ENCODE assay signal across 10 cellular contexts in genomic region chr19:51675911-51676565, GRCh38. TPM values are rescaled to one million over a fixed set of nuclear protein-coding genes. Genes with fewer than 3 reads are reported as not detected.
DNase-seq lines count a peak whose midpoint lies in the region; ATAC-seq, FAIRE-seq and TF ChIP-seq lines count a peak whose summit lies in the region.
"Not testable (repeated sequence)": the region's sequence is repeated elsewhere in the genome, so short reads cannot be mapped to it uniquely, and the experiment has no call there.
"Had no signal": no experiment of that assay in that cellular context is flagged by ENCODE, and none has a peak within 500 bp of the region (broad histone marks: within the 10 kb centered on the region; RNA-seq: fewer than 3 reads in every experiment).

No MANE protein-coding gene starts in this region.

- peak in 1 of 2 experiments; percentile 79; a peak in 3 of 6 replicates for ATAC-seq in A549

- not testable (repeated sequence) for H2AFZ ChIP-seq in Karpas-422 (ENCODE audit: low read length); hepatocyte

- peaks cover 26% of the 10 kb centered on the region for H3K9me3 ChIP-seq in A549
- H3K9me3 ChIP-seq in Karpas-422 (ENCODE audit: low read length); hepatocyte (ENCODE audit: low read depth): not testable (repeated sequence)

- peak; percentile 86 for FAIRE-seq in A549 (lab: Jason Lieb, UNC)

- H3K27ac Mint-ChIP-seq in neural crest cell (ENCODE audit: unreplicated experiment) = not testable (repeated sequence)

- not testable (repeated sequence) for H3K9me2 ChIP-seq in Karpas-422 (replicated peaks; ENCODE audit: insufficient read depth, low read length); hepatocyte (replicated peaks; ENCODE audit: insufficient read depth)

- H3K4me2 ChIP-seq in A549; Karpas-422 (ENCODE audit: low read depth, low read length, poor library complexity, severe bottlenecking); hepatocyte: not testable (repeated sequence)

- TF ChIP-seq CTCF in A549 (IDR thresholded peaks at IDR 0.05) (peak; percentile 23; the same call in 2 of the 3 replicates), choroid plexus epithelial cell (conservative IDR thresholded peaks at IDR 0.05; ENCODE audit: low read depth, low read length) (peak; percentile 51), hepatocyte (IDR thresholded peaks at IDR 0.05; ENCODE audit: poor library complexity) (peak; percentile 22), neural crest cell (conservative IDR thresholded peaks at IDR 0.05) (peak; percentile 53)

- H4K20me1 ChIP-seq in Karpas-422 (ENCODE audit: insufficient read depth, low read depth, low read length); hepatocyte (ENCODE audit: insufficient read depth, poor library complexity, severe bottlenecking): not testable (repeated sequence)

- DNase-seq in A549 (ENCODE audit: low read depth in 1 of 2, low spot score in 1 of 2) = peak in 1 of 2 experiments; percentile 67
- DNase-seq in ELR (ENCODE audit: low read depth) = peak; percentile 58
- DNase-seq in Karpas-422 = peak; percentile 85
- peak; percentile 72 for DNase-seq in OCI-M1 (lab: John Stamatoyannopoulos, UW)
- DNase-seq in activated CD4-positive, alpha-beta T cell treated with anti-CD3 and anti-CD28 coated beads for 48 hours = peak; percentile 17
- DNase-seq in choroid plexus epithelial cell (ENCODE audit: low read depth) = peak; percentile 60
- DNase-seq in hepatocyte (ENCODE audit: low spot score); neural crest cell (ENCODE audit: low read depth, low spot score): not testable (repeated sequence)

- not testable (repeated sequence) for TF ChIP-seq POLR2A in A549 (IDR thresholded peaks at IDR 0.05; ENCODE audit: low read length)

- not testable (repeated sequence) for H3K9ac ChIP-seq in Karpas-422 (ENCODE audit: low read length)

- H3K4me3 ChIP-seq in A549; Karpas-422 (ENCODE audit: low read length); choroid plexus epithelial cell (ENCODE audit: low read depth, low read length); hepatocyte: not testable (repeated sequence)

- POLR2A ChIA-PET in A549 (lab: Yijun Ruan, JAX) = not testable (repeated sequence)

- not testable (repeated sequence) for H3K9me3 Mint-ChIP-seq in neural crest cell

- H3K4me1 Mint-ChIP-seq in neural crest cell = not testable (repeated sequence)

- H3K36me3 Mint-ChIP-seq in neural crest cell (ENCODE audit: low read depth) = not testable (repeated sequence)

- H3K79me2 ChIP-seq in Karpas-422 (ENCODE audit: low read length); hepatocyte: not testable (repeated sequence)

- H3K4me3 Mint-ChIP-seq in neural crest cell = not testable (repeated sequence)

- not testable (repeated sequence) for H3K4me1 ChIP-seq in A549; Karpas-422 (ENCODE audit: low read length); hepatocyte (ENCODE audit: insufficient read depth)

- not testable (repeated sequence) for TF ChIP-seq EP300 in A549 (IDR thresholded peaks at IDR 0.05)

- peaks cover 52% of the 10 kb centered on the region for H3K27me3 Mint-ChIP-seq in neural crest cell (ENCODE audit: low read depth)

- TF ChIP-seq RAD21 in A549 (conservative IDR thresholded peaks at IDR 0.05 in 1 of 2, IDR thresholded peaks at IDR 0.05 in 1 of 2) = peak in 1 of 2 experiments; percentile 17; a peak in 1 of 5 replicates

- 5% methylated on average over 7 of the region's 7 CpGs for WGBS in A549 (ENCODE audit: missing lambda C conversion rate)
- WGBS in hepatocyte (ENCODE audit: low lambda C conversion rate, missing lambda C conversion rate) = 62% methylated on average over 7 of the region's 7 CpGs

- not testable (repeated sequence) for H3K27ac ChIP-seq in A549; Karpas-422 (ENCODE audit: low read length); hepatocyte

- H3K36me3 ChIP-seq in Karpas-422 (ENCODE audit: insufficient read depth, low read length); hepatocyte (replicated peaks; ENCODE audit: insufficient read depth, low read depth): not testable (repeated sequence)

- CTCF ChIA-PET in A549 (lab: Yijun Ruan, JAX) = interaction anchor here (0.6 to 2.7 kb wide), 5 partner anchors 8 to 254 kb away, joined by 3 to 13 read pairs (median 5); no protein-coding TSS in a partner anchor

- H3K27me3 ChIP-seq in Karpas-422 (ENCODE audit: low read length); hepatocyte: not testable (repeated sequence)

TF ChIP-seq in A549, 52 proteins besides CTCF, POLR2A, EP300 and RAD21:
- TF ChIP-seq MAFK (IDR thresholded peaks at IDR 0.05; ENCODE audit: partially characterized antibody) = peak; percentile 57

RNA-seq across cellular contexts. Expression of gene SPACA6, which starts 17.1 kb away (rescaled TPM):
- polyA plus RNA-seq in A549 (2011; rRNA removed) = 9.5 and 12.0 TPM in 2 replicates
- 22.2 and 26.1 TPM in 2 replicates for polyA plus RNA-seq in A549 (2012; cell fraction: cytosol; rRNA removed)
- polyA plus RNA-seq in A549 (2012; cell fraction: nucleus; rRNA removed) = 73.5 and 87.0 TPM in 2 replicates
- 26.5 to 45.9 TPM (median 36.4 TPM) in 3 replicates for polyA plus RNA-seq in A549 (2017; fragmentation: RNase III; extraction: RNeasy Plus Mini Kit Qiagen cat#74134 plus additional on column Dnase treatment)
- polyA minus RNA-seq in A549 (2011; rRNA and poly(A)+ RNA removed) = 8.7 and 10.0 TPM in 2 replicates
- 20.7 and 49.8 TPM in 2 replicates for total RNA-seq in Karpas-422 (2014; rRNA removed; shearing (Covaris generic); ENCODE audit: low replicate concordance)
- total RNA-seq in hepatocyte = 6.9 and 7.2 TPM in 2 replicates
- polyA plus RNA-seq in hepatocyte = 13.1 and 17.7 TPM in 2 replicates
- total RNA-seq in neural crest cell = 3.0 and 4.2 TPM in 2 replicates

RNA-seq across cellular contexts. Expression of gene SIGLEC14, which starts 29.4 kb away (rescaled TPM):
- 0.03 TPM in 1 of 2 replicates, not detected in the other for polyA plus RNA-seq in A549 (2011; rRNA removed)
- 0.04 TPM in 1 of 2 replicates, not detected in the other for polyA plus RNA-seq in A549 (2012; cell fraction: cytosol; rRNA removed)
- polyA plus RNA-seq in A549 (2012; cell fraction: nucleus; rRNA removed) = 0.04 TPM in 2 replicates
- polyA plus RNA-seq in A549 (2017; fragmentation: RNase III; extraction: RNeasy Plus Mini Kit Qiagen cat#74134 plus additional on column Dnase treatment) = not detected in 3 replicates
- not detected in 2 replicates for polyA minus RNA-seq in A549 (2011; rRNA and poly(A)+ RNA removed)
- 1.0 TPM in 1 of 2 replicates, not detected in the other for total RNA-seq in Karpas-422 (2014; rRNA removed; shearing (Covaris generic); ENCODE audit: low replicate concordance)
- total RNA-seq in hepatocyte = 0.13 TPM in 1 of 2 replicates, not detected in the other
- polyA plus RNA-seq in hepatocyte = 0.15 and 0.47 TPM in 2 replicates
- not detected in 2 replicates for total RNA-seq in neural crest cell
- total RNA-seq: skeletal muscle tissue had no signal

RNA-seq across cellular contexts. Expression of gene SIGLEC5, which starts 45.8 kb away (rescaled TPM):
- polyA plus RNA-seq in A549 (2011; rRNA removed) (not detected in 2 replicates), A549 (2017; fragmentation: RNase III; extraction: RNeasy Plus Mini Kit Qiagen cat#74134 plus additional on column Dnase treatment) (not detected in 3 replicates), hepatocyte (not detected in 2 replicates)
- not detected in 2 replicates for polyA plus RNA-seq in A549 (2012; cell fraction: cytosol; rRNA removed)
- polyA plus RNA-seq in A549 (2012; cell fraction: nucleus; rRNA removed) = not detected in 2 replicates
- not detected in 2 replicates for polyA minus RNA-seq in A549 (2011; rRNA and poly(A)+ RNA removed)
- total RNA-seq in Karpas-422 (2014; rRNA removed; shearing (Covaris generic); ENCODE audit: low replicate concordance) = not detected in 2 replicates
- total RNA-seq in hepatocyte (not detected in 2 replicates), neural crest cell (not detected in 2 replicates)
- polyA plus RNA-seq: IgD-negative memory B cell had no signal

RNA-seq across cellular contexts. Expression of gene HAS1, which starts 47.8 kb away (rescaled TPM):
- polyA plus RNA-seq in A549 (2011; rRNA removed) (not detected in 2 replicates), A549 (2017; fragmentation: RNase III; extraction: RNeasy Plus Mini Kit Qiagen cat#74134 plus additional on column Dnase treatment) (not detected in 3 replicates), hepatocyte (0.07 and 1.4 TPM in 2 replicates)
- polyA plus RNA-seq in A549 (2012; cell fraction: cytosol; rRNA removed) = not detected in 2 replicates
- not detected in 2 replicates for polyA plus RNA-seq in A549 (2012; cell fraction: nucleus; rRNA removed)
- polyA minus RNA-seq in A549 (2011; rRNA and poly(A)+ RNA removed) = not detected in 2 replicates
- total RNA-seq in Karpas-422 (2014; rRNA removed; shearing (Covaris generic); ENCODE audit: low replicate concordance) = not detected in 2 replicates
- total RNA-seq in hepatocyte (0.13 TPM in 1 of 2 replicates, not detected in the other), neural crest cell (not detected in 2 replicates)
- polyA plus RNA-seq: IgD-negative memory B cell had no signal
